ENCODE assay signal across 1 cellular context in genomic region chr7:22855049-22855392, GRCh38.
TF ChIP-seq lines count a peak whose summit lies in the region.

No MANE protein-coding gene starts in this region.

TF ChIP-seq in HepG2, 621 proteins besides CTCF, POLR2A, EP300 and RAD21 (continued from another document):
- TF ChIP-seq NFKB2 (CRISPR knock-in tag; IDR thresholded peaks at IDR 0.05; ENCODE audit: borderline replicate concordance) (no peak), ZNF816 (CRISPR knock-in tag; IDR thresholded peaks at IDR 0.05; ENCODE audit: borderline replicate concordance) (no peak), NFE2L2 (IDR thresholded peaks at IDR 0.05; ENCODE audit: low read length) (no peak), RERE (CRISPR knock-in tag; IDR thresholded peaks at IDR 0.05; ENCODE audit: low read depth) (no peak), FOXO1 (CRISPR knock-in tag; IDR thresholded peaks at IDR 0.05) (no peak), REST (IDR thresholded peaks at IDR 0.05; ENCODE audit: borderline replicate concordance in 1 of 2, low read depth in 1 of 2, low read length in 2 of 2) (no peak), GZF1 (CRISPR knock-in tag; IDR thresholded peaks at IDR 0.05) (no peak), KDM5B (CRISPR knock-in tag; IDR thresholded peaks at IDR 0.05; ENCODE audit: borderline replicate concordance) (no peak), ZNF274 (CRISPR knock-in tag; IDR thresholded peaks at IDR 0.05) (no peak), ATF2 (CRISPR knock-in tag; IDR thresholded peaks at IDR 0.05) (no peak), ZSCAN12 (CRISPR knock-in tag; IDR thresholded peaks at IDR 0.05) (no peak), ATF4 (CRISPR knock-in tag; IDR thresholded peaks at IDR 0.05) (no peak), ZNF7 (CRISPR knock-in tag; IDR thresholded peaks at IDR 0.05) (no peak), POLR2G (IDR thresholded peaks at IDR 0.05; ENCODE audit: low read depth, low read length) (no peak; the same call in 1 of the 2 replicates), HCFC1 (IDR thresholded peaks at IDR 0.05; ENCODE audit: low read depth, low read length) (no peak), ZNF776 (CRISPR knock-in tag; IDR thresholded peaks at IDR 0.05) (no peak)
